1 cellular context compared by ENCODE assay signal in the genomic region with DNA sequence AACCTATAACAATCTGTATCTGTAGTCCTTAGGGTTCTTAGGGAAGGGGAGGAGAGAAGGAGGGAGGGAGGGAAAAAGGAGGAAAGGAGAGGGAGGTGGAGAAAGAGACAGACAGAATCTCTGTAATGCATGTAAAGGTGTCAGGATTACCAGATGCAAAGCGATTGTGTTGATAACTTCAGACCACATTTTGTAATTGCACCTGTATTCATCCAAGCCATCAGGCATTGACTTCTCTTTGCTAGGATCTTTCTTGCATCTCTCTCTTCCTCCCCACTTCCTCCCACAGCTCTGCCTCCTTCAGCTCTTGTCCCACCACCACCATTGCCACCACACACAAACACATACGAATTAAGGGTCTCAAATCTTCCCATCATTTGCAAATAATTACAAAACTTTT.
TF ChIP-seq lines count a peak whose summit lies in the region.

No MANE protein-coding gene starts in this region.

TF ChIP-seq in HepG2, 621 proteins besides CTCF, POLR2A, EP300 and RAD21 (continued from another document):
- TF ChIP-seq, protein P1, sequence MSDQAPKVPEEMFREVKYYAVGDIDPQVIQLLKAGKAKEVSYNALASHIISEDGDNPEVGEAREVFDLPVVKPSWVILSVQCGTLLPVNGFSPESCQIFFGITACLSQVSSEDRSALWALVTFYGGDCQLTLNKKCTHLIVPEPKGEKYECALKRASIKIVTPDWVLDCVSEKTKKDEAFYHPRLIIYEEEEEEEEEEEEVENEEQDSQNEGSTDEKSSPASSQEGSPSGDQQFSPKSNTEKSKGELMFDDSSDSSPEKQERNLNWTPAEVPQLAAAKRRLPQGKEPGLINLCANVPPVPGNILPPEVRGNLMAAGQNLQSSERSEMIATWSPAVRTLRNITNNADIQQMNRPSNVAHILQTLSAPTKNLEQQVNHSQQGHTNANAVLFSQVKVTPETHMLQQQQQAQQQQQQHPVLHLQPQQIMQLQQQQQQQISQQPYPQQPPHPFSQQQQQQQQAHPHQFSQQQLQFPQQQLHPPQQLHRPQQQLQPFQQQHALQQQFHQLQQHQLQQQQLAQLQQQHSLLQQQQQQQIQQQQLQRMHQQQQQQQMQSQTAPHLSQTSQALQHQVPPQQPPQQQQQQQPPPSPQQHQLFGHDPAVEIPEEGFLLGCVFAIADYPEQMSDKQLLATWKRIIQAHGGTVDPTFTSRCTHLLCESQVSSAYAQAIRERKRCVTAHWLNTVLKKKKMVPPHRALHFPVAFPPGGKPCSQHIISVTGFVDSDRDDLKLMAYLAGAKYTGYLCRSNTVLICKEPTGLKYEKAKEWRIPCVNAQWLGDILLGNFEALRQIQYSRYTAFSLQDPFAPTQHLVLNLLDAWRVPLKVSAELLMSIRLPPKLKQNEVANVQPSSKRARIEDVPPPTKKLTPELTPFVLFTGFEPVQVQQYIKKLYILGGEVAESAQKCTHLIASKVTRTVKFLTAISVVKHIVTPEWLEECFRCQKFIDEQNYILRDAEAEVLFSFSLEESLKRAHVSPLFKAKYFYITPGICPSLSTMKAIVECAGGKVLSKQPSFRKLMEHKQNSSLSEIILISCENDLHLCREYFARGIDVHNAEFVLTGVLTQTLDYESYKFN (CRISPR knock-in tag; conservative IDR thresholded peaks at IDR 0.05) = no peak
